ENCODE assay signal across 9 cellular contexts in genomic region chr12:118058881-118059644, GRCh38. TPM values are rescaled to one million over a fixed set of nuclear protein-coding genes. Genes with fewer than 3 reads are reported as not detected.
DNase-seq lines count a peak whose midpoint lies in the region; ATAC-seq and TF ChIP-seq lines count a peak whose summit lies in the region.
"Had no signal": no experiment of that assay in that cellular context is flagged by ENCODE, and none has a peak within 500 bp of the region (broad histone marks: within the 10 kb centered on the region; RNA-seq: fewer than 3 reads in every experiment).

No MANE protein-coding gene starts in this region.

- ATAC-seq in GM21786 (IDR thresholded peaks at IDR 0.05; ENCODE audit: unreplicated experiment), result no peak

- H3K27ac ChIP-seq in right atrium auricular region (peak overlapping the region; percentile 98), breast epithelium (peak overlapping the region; percentile 97 to 100), mesodermal cell (ENCODE audit: low read depth, low read length, severe bottlenecking) (peak overlapping the region; percentile 33), vagina (peak overlapping the region; percentile 99)

- H3K27me3 ChIP-seq in right atrium auricular region (no peaks in the 10 kb centered on the region), breast epithelium (no peaks in the 10 kb centered on the region), vagina (no peaks in the 10 kb centered on the region)

- intact Hi-C loops in cardiac septum (cut with DNase I) (no loop called here), breast epithelium (cut with DNase I; ENCODE audit: low total_unique reads) (no loop called here), vagina (cut with DNase I) (no loop called here)

- 95% methylated on average over 7 to 8 of the region's 12 CpGs for whole genome bisulfite sequencing in mesodermal cell (ENCODE audit: insufficient coverage in 2 of 2), 2 experiments

- peaks cover 0 to 63% of the 10 kb centered on the region in 2 donors for H3K4me1 ChIP-seq in right atrium auricular region
- H3K4me1 ChIP-seq in breast epithelium, result peaks cover 0 to 3% of the 10 kb centered on the region in 2 donors
- H3K4me1 ChIP-seq in mesodermal cell (ENCODE audit: control insufficient read depth, insufficient read depth, low read length, poor library complexity, severe bottlenecking), result peaks cover 6% of the 10 kb centered on the region
- H3K4me1 ChIP-seq in vagina, result peaks cover 46% of the 10 kb centered on the region

- TF ChIP-seq POLR2A in breast epithelium (IDR thresholded peaks at IDR 0.05) (no peak), vagina (IDR thresholded peaks at IDR 0.05) (no peak)

- DNase-seq in right atrium auricular region (ENCODE audit: low spot score) (no peak), cardiac septum (ENCODE audit: low spot score) (no peak), breast epithelium (ENCODE audit: low spot score in 2 of 2) (no peak), vagina (ENCODE audit: extremely low spot score in 2 of 2) (no peak), activated gamma-delta T cell treated with Interleukin-2 at 50 U/mL for 16 hours (no peak), HUDEP-2 (lab: John Stamatoyannopoulos, UW; ENCODE audit: unreplicated experiment in 76 of 76) (no peak)
- DNase-seq: cerebellar nuclear complex had no signal

- H3K4me3 ChIP-seq in right atrium auricular region (peak overlapping the region; percentile 79 to 86), breast epithelium (peak overlapping the region in 1 of 3 donors; percentile 91), mesodermal cell (ENCODE audit: extremely low read depth, insufficient read depth, low read length, poor library complexity, severe bottlenecking) (peak overlapping the region; percentile 58), vagina (no peak overlapping the region)

- TF ChIP-seq CTCF in right atrium auricular region (IDR thresholded peaks at IDR 0.05) (no peak), breast epithelium (IDR thresholded peaks at IDR 0.05) (no peak), vagina (IDR thresholded peaks at IDR 0.05) (no peak)

- H3K36me3 ChIP-seq in right atrium auricular region, result no peaks in the 10 kb centered on the region
- no peaks in the 10 kb centered on the region for H3K36me3 ChIP-seq in breast epithelium
- peaks cover 5% of the 10 kb centered on the region for H3K36me3 ChIP-seq in mesodermal cell (ENCODE audit: control insufficient read depth, insufficient read depth, low read length)
- no peaks in the 10 kb centered on the region for H3K36me3 ChIP-seq in vagina

- no peaks in the 10 kb centered on the region for H3K9me3 ChIP-seq in right atrium auricular region
- no peaks in the 10 kb centered on the region for H3K9me3 ChIP-seq in breast epithelium
- H3K9me3 ChIP-seq in mesodermal cell (ENCODE audit: control insufficient read depth, low read length), result no peaks in the 10 kb centered on the region
- no peaks in the 10 kb centered on the region for H3K9me3 ChIP-seq in vagina

RNA-seq across cellular contexts. Expression of gene WSB2, which starts 1.9 kb away (rescaled TPM):
- total RNA-seq in right atrium auricular region (10 to 100 TPM; 72.3 to 86.3 TPM), cardiac septum (95.3 TPM), breast epithelium (10 to 100 TPM; 26.2 to 51.4 (median 40.0) TPM), vagina (44.0 TPM)
- polyA plus RNA-seq in mesodermal cell (2013, experiment 1 of 2), result 50.9 TPM
- polyA plus RNA-seq in mesodermal cell (2013, experiment 2 of 2), result 50.7 TPM

RNA-seq across cellular contexts. Expression of gene RFC5, which starts 42.6 kb away (rescaled TPM):
- 1 to 10 TPM; 4.0 to 5.8 TPM for total RNA-seq in right atrium auricular region
- total RNA-seq in cardiac septum, result 2.6 TPM
- total RNA-seq in breast epithelium, result 10 to 100 TPM in 2 of 3 donors, 1 to 10 TPM in 1; 9.3 to 19.3 (median 16.1) TPM
- 23.5 TPM for polyA plus RNA-seq in mesodermal cell (2013, experiment 1 of 2)
- polyA plus RNA-seq in mesodermal cell (2013, experiment 2 of 2), result 22.2 TPM
- 11.5 TPM for total RNA-seq in vagina

RNA-seq across cellular contexts. Expression of gene VSIG10, which starts 44.7 kb away (rescaled TPM):
- total RNA-seq in right atrium auricular region (10 to 100 TPM; 11.0 to 12.4 TPM), cardiac septum (10.0 TPM), breast epithelium (10 to 100 TPM; 30.2 to 39.3 (median 34.1) TPM), vagina (31.2 TPM)
- polyA plus RNA-seq in mesodermal cell (2013, experiment 1 of 2), result 13.3 TPM
- polyA plus RNA-seq in mesodermal cell (2013, experiment 2 of 2), result 13.5 TPM

Comparison
In these comparisons a context has a peak if more than half of its experiments do, and no peak if none do; other contexts are left out.
1. H3K27ac ChIP-seq: peak in every context shown above with its lines; median percentile 99 in vagina; 98 in breast epithelium; 98 in right atrium auricular region; 33 in mesodermal cell.
2. H3K4me3 ChIP-seq: peak in right atrium auricular region (2 of 2) and mesodermal cell (single experiment); none in vagina (0 of 2).